In genomic region chr1:150863765-150864164, GRCh38 we compare ENCODE assay signal across 1 cellular context.
TF ChIP-seq lines count a peak whose summit lies in the region.

No MANE protein-coding gene starts in this region.

TF ChIP-seq in K562, 482 proteins besides CTCF, POLR2A, EP300 and RAD21:
- TF ChIP-seq CBFB (CRISPR knock-in tag; IDR thresholded peaks at IDR 0.05) (no peak), CHD4 (IDR thresholded peaks at IDR 0.05; ENCODE audit: insufficient read depth, insufficient replicate concordance, low read depth, low read length, poor library complexity, severe bottlenecking) (no peak), TAL1 (IDR thresholded peaks at IDR 0.05) (no peak), CBFA2T3 (IDR thresholded peaks at IDR 0.05) (peak; percentile 35; the same call in 1 of the 2 replicates), ZNF699 (CRISPR knock-in tag; IDR thresholded peaks at IDR 0.05; ENCODE audit: insufficient replicate concordance) (no peak)
